11 cellular contexts compared by ENCODE assay signal in the genomic region with DNA sequence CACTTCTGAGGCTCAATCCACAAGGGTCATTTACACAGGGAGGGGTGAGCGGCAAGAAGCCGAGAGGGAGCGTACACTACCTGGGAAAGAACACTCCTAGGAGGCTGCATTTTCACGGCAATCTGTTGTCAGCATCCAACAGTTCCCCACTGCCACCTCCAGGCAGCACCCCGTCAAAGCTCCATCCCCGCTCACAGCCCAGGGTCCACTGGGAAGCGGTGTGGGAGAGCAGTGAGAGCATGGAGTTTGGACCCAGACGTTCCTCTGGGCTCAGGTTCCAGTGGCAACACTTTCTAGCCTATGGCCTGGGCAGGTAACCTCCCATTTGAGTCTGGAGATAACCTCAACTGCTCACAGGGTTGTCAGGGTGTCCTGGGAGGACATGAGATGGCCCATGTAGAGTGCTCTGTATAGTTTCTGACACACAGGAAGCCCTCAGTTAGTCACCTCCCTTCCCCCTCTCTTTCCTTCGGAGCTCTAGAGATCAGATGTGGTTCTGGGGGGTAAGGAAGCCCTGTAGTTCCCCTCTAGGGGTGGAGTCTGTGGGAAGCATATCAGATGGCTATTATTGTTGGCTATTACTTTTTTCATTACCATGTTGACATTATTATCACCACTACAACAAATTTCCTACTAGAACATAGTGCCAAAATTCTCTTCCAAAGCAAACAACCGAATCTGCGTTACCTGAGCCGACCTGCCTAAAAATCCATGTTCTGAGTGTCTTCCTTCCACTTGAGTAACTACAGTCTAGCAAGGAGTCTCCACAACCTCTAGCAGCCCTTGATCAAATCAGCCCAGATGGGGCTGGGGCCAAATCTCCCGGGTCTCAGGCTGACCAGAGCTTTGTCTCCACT. TPM values are rescaled to one million over a fixed set of nuclear protein-coding genes. Genes with fewer than 3 reads are reported as not detected.
DNase-seq lines count a peak whose midpoint lies in the region; ATAC-seq, FAIRE-seq and TF ChIP-seq lines count a peak whose summit lies in the region.
"Had no signal": no experiment of that assay in that cellular context is flagged by ENCODE, and none has a peak within 500 bp of the region (broad histone marks: within the 10 kb centered on the region; RNA-seq: fewer than 3 reads in every experiment).

No MANE protein-coding gene starts in this region.

- H2AFZ ChIP-seq in HepG2 (ENCODE audit: low read length), result no peak overlapping the region

- no TSS peak for BruUV-seq in HepG2 (replicated peaks; lab: Mats Ljungman, UMichigan)

- WGBS in HepG2 (ENCODE audit: low lambda C conversion rate), result 66% methylated on average over 12 of the region's 13 CpGs

- H3K79me2 ChIP-seq in HepG2 (ENCODE audit: insufficient read depth, low read length), result no peaks in the 10 kb centered on the region

- H3K9ac ChIP-seq in HepG2 (ENCODE audit: insufficient read depth, low read depth, low read length), result no peak overlapping the region

- TF ChIP-seq EP300 in HepG2 (IDR thresholded peaks at IDR 0.05; ENCODE audit: low read depth in 2 of 2, low read length in 2 of 2) (no peak), HepG2 (CRISPR knock-in tag; IDR thresholded peaks at IDR 0.05; ENCODE audit: borderline replicate concordance) (no peak)

- H3K36me3 Mint-ChIP-seq in WTC11, result peaks cover 79% of the 10 kb centered on the region

- POLR2A ChIA-PET in WTC11 (lab: Charles Lee), result no interaction called here
- POLR2A ChIA-PET in HepG2 (lab: Yijun Ruan, JAX), result interaction anchor here (1.0 to 1.9 kb wide), 4 partner anchors 29 to 73 kb away, joined by 4 to 12 read pairs (median 6); partner anchors contain the start of gene RUVBL1

- no peaks in the 10 kb centered on the region for H3K9me3 Mint-ChIP-seq in WTC11
- H3K9me3 Mint-ChIP-seq: activated T-cell treated with anti-CD3 and anti-CD28 coated beads, Interleukin-2, amount 50 U/mL, for 24 hours; IgD-negative memory B cell had no signal

- H3K27ac Mint-ChIP-seq in WTC11, result peak overlapping the region; percentile 43
- H3K27ac Mint-ChIP-seq: activated T-cell treated with anti-CD3 and anti-CD28 coated beads, Interleukin-2, amount 50 U/mL, for 24 hours; IgD-negative memory B cell had no signal

- H3K27me3 Mint-ChIP-seq in WTC11 (ENCODE audit: low read depth), result no peaks in the 10 kb centered on the region
- H3K27me3 Mint-ChIP-seq: activated T-cell treated with anti-CD3 and anti-CD28 coated beads, Interleukin-2, amount 50 U/mL, for 24 hours; IgD-negative memory B cell had no signal

- TF ChIP-seq CTCF in WTC11 (IDR thresholded peaks at IDR 0.05) (no peak), HepG2 (CRISPR knock-in tag; IDR thresholded peaks at IDR 0.05) (peak; percentile 86)

- no peaks in the 10 kb centered on the region for H4K20me1 ChIP-seq in HepG2 (ENCODE audit: insufficient read depth, low read length)

- peaks cover 51% of the 10 kb centered on the region for H3K4me1 ChIP-seq in HepG2 (ENCODE audit: insufficient read depth, low read length)

- DNase-seq in EH (ENCODE audit: low read depth) (peak; percentile 64), WTC11 (ENCODE audit: low spot score) (no peak), HepG2 (ENCODE audit: low spot score) (peak; percentile 48), T-helper 9 cell (no peak), NCI-H510A treated with DMSO at 0.1 percent for 48 hours (lab: John Stamatoyannopoulos, UW) (no peak)

- FAIRE-seq in HepG2 (lab: Jason Lieb, UNC), result peak; percentile 71

- intact Hi-C loops in HepG2 (cut with micrococcal nuclease; ENCODE audit: unreplicated experiment), result loop anchor here (1.0 kb wide), 1 partner anchor 39 kb away; no protein-coding TSS in a partner anchor

- H3K4me3 Mint-ChIP-seq in WTC11, result no peak overlapping the region
- H3K4me3 Mint-ChIP-seq: activated T-cell treated with anti-CD3 and anti-CD28 coated beads, Interleukin-2, amount 50 U/mL, for 24 hours; IgD-negative memory B cell had no signal

- CTCF ChIA-PET in WTC11 (lab: Charles Lee), result interaction anchor here (0.5 to 4.0 kb wide), 18 partner anchors 8 to 513 kb away, joined by 3 to 36 read pairs (median 3); partner anchors contain the start of genes RUVBL1 and SEC61A1
- CTCF ChIA-PET in HepG2 (lab: Yijun Ruan, JAX; ENCODE audit: low intra/inter-chr PET ratio, low total read pairs), result interaction anchor here (1.8 to 3.3 kb wide), 2 partner anchors 39 to 403 kb away, joined by 4 to 24 read pairs; no protein-coding TSS in a partner anchor

- in situ Hi-C loops in HepG2 (cut with HindIII; ENCODE audit: extremely low pct_ligation_motif_present, low pct_unique_long_range_greater_than_20kb), result no loop called here

- no peaks in the 10 kb centered on the region for H3K9me3 ChIP-seq in HepG2 (ENCODE audit: low read length)
- H3K9me3 ChIP-seq: suprapubic skin had no signal

- TF ChIP-seq POLR2A in HepG2 (IDR thresholded peaks at IDR 0.05; ENCODE audit: insufficient read depth in 1 of 2, low read depth in 2 of 2, low read length in 2 of 2), result no peak

- H3K4me2 ChIP-seq in HepG2 (ENCODE audit: low read depth, low read length), result peak overlapping the region; percentile 37

- H3K27ac ChIP-seq in HepG2 (ENCODE audit: extremely low read length, insufficient read depth, low read length), result peak overlapping the region; percentile 43
- H3K27ac ChIP-seq: suprapubic skin had no signal

- peak; percentile 60; the same call in 1 of the 2 replicates for TF ChIP-seq RAD21 in HepG2 (CRISPR knock-in tag; IDR thresholded peaks at IDR 0.05)

- H3K4me3 ChIP-seq in HepG2 (replicated peaks in 1 of 3; ENCODE audit: insufficient read depth in 1 of 3, low read depth in 2 of 3, low read length in 3 of 3), result no peak overlapping the region
- H3K4me3 ChIP-seq: GM12878, suprapubic skin had no signal

- peaks cover 24 to 54% of the 10 kb centered on the region in 2 experiments for H3K36me3 ChIP-seq in HepG2 (replicated peaks in 1 of 2; ENCODE audit: control insufficient read depth in 1 of 2, insufficient read depth in 2 of 2, low read length in 2 of 2)

- H3K4me1 Mint-ChIP-seq in WTC11, result peaks cover 54% of the 10 kb centered on the region

- peak; percentile 9 for ATAC-seq in HG02642 (IDR thresholded peaks at IDR 0.05; ENCODE audit: poor library complexity, unreplicated experiment)
- ATAC-seq in WTC11, result no peak
- peak; percentile 91 for ATAC-seq in HepG2
- no peak for ATAC-seq in GM21528 (IDR thresholded peaks at IDR 0.05; ENCODE audit: low FRiP score, unreplicated experiment)

- no peaks in the 10 kb centered on the region for H3K27me3 ChIP-seq in HepG2 (ENCODE audit: control insufficient read depth in 1 of 2, insufficient read depth in 2 of 2, low read length in 2 of 2)
- H3K27me3 ChIP-seq: suprapubic skin had no signal

RNA-seq across cellular contexts. Expression of gene RUVBL1, which starts 29.1 kb away (rescaled TPM):
- total RNA-seq in WTC11 (2021) (116 to 121 TPM (median 118 TPM) in 3 replicates), HepG2 (2016; rRNA removed; fragmentation: Illumina TruSeq; extraction: Trizol) (86.3 and 120 TPM in 2 replicates)
- total RNA-seq in HepG2 (2016; cell fraction: cytosol; rRNA removed; fragmentation: Illumina TruSeq; extraction: Trizol; ENCODE audit: low read depth), result 21.3 and 22.5 TPM in 2 replicates
- 90.7 and 130 TPM in 2 replicates for total RNA-seq in HepG2 (2016; cell fraction: insoluble cytoplasmic fraction; rRNA removed; fragmentation: Illumina TruSeq; extraction: Trizol)
- 28.2 and 30.2 TPM in 2 replicates for total RNA-seq in HepG2 (2016; cell fraction: membrane; rRNA removed; fragmentation: Illumina TruSeq; extraction: Trizol)
- total RNA-seq in HepG2 (2016; cell fraction: nucleus; rRNA removed; fragmentation: Illumina TruSeq; extraction: Trizol), result 36.7 and 39.2 TPM in 2 replicates
- polyA plus RNA-seq in HepG2 (2011; rRNA removed), result 29.7 and 32.7 TPM in 2 replicates
- polyA plus RNA-seq in HepG2 (2011; cell fraction: cytosol; rRNA removed), result 38.1 and 39.4 TPM in 2 replicates
- polyA plus RNA-seq in HepG2 (2011; cell fraction: nucleus; rRNA removed), result 13.5 and 14.5 TPM in 2 replicates
- polyA plus RNA-seq in HepG2 (2012), result 33.6 and 40.3 TPM in 2 replicates
- 11.3 and 12.3 TPM in 2 replicates for polyA plus RNA-seq in HepG2 (2016; cell fraction: cytosol; fragmentation: Illumina TruSeq; extraction: Trizol; ENCODE audit: low read depth)
- 101 and 104 TPM in 2 replicates for polyA plus RNA-seq in HepG2 (2016; cell fraction: insoluble cytoplasmic fraction; fragmentation: Illumina TruSeq; extraction: Trizol; ENCODE audit: low read depth)
- 16.7 and 17.6 TPM in 2 replicates for polyA plus RNA-seq in HepG2 (2016; cell fraction: membrane; fragmentation: Illumina TruSeq; extraction: Trizol; ENCODE audit: low read depth)
- 38.5 and 40.8 TPM in 2 replicates for polyA plus RNA-seq in HepG2 (2016; cell fraction: nucleus; fragmentation: Illumina TruSeq; extraction: Trizol; ENCODE audit: insufficient read depth, low read depth)
- 48.8 and 126 TPM in 2 replicates for polyA minus RNA-seq in HepG2 (2011; rRNA and poly(A)+ RNA removed; ENCODE audit: low replicate concordance)
- polyA minus RNA-seq in HepG2 (2011; cell fraction: cytosol; rRNA and poly(A)+ RNA removed), result 20.6 and 22.9 TPM in 2 replicates
- polyA minus RNA-seq in HepG2 (2011; cell fraction: nucleus; rRNA and poly(A)+ RNA removed), result 24.2 and 25.6 TPM in 2 replicates

RNA-seq across cellular contexts. Expression of gene SEC61A1, which starts 42.3 kb away (rescaled TPM):
- 119 to 152 TPM (median 120 TPM) in 3 replicates for total RNA-seq in WTC11 (2021)
- total RNA-seq in HepG2 (2016; rRNA removed; fragmentation: Illumina TruSeq; extraction: Trizol), result 128 and 203 TPM in 2 replicates
- total RNA-seq in HepG2 (2016; cell fraction: cytosol; rRNA removed; fragmentation: Illumina TruSeq; extraction: Trizol; ENCODE audit: low read depth), result 23.2 and 24.0 TPM in 2 replicates
- 113 and 205 TPM in 2 replicates for total RNA-seq in HepG2 (2016; cell fraction: insoluble cytoplasmic fraction; rRNA removed; fragmentation: Illumina TruSeq; extraction: Trizol)
- total RNA-seq in HepG2 (2016; cell fraction: membrane; rRNA removed; fragmentation: Illumina TruSeq; extraction: Trizol), result 77.7 and 81.8 TPM in 2 replicates
- 217 and 248 TPM in 2 replicates for total RNA-seq in HepG2 (2016; cell fraction: nucleus; rRNA removed; fragmentation: Illumina TruSeq; extraction: Trizol)
- 170 and 173 TPM in 2 replicates for polyA plus RNA-seq in HepG2 (2011; rRNA removed)
- 169 and 191 TPM in 2 replicates for polyA plus RNA-seq in HepG2 (2011; cell fraction: cytosol; rRNA removed)
- 153 and 160 TPM in 2 replicates for polyA plus RNA-seq in HepG2 (2011; cell fraction: nucleus; rRNA removed)
- polyA plus RNA-seq in HepG2 (2012), result 121 and 145 TPM in 2 replicates
- 19.7 and 20.8 TPM in 2 replicates for polyA plus RNA-seq in HepG2 (2016; cell fraction: cytosol; fragmentation: Illumina TruSeq; extraction: Trizol; ENCODE audit: low read depth)
- 101 and 109 TPM in 2 replicates for polyA plus RNA-seq in HepG2 (2016; cell fraction: insoluble cytoplasmic fraction; fragmentation: Illumina TruSeq; extraction: Trizol; ENCODE audit: low read depth)
- 42.6 and 47.4 TPM in 2 replicates for polyA plus RNA-seq in HepG2 (2016; cell fraction: membrane; fragmentation: Illumina TruSeq; extraction: Trizol; ENCODE audit: low read depth)
- 314 and 317 TPM in 2 replicates for polyA plus RNA-seq in HepG2 (2016; cell fraction: nucleus; fragmentation: Illumina TruSeq; extraction: Trizol; ENCODE audit: insufficient read depth, low read depth)
- polyA minus RNA-seq in HepG2 (2011; rRNA and poly(A)+ RNA removed; ENCODE audit: low replicate concordance), result 520 and 651 TPM in 2 replicates
- 181 and 199 TPM in 2 replicates for polyA minus RNA-seq in HepG2 (2011; cell fraction: cytosol; rRNA and poly(A)+ RNA removed)
- polyA minus RNA-seq in HepG2 (2011; cell fraction: nucleus; rRNA and poly(A)+ RNA removed), result 116 and 132 TPM in 2 replicates

RNA-seq across cellular contexts. Expression of gene EEFSEC, which starts 58.8 kb away (rescaled TPM):
- total RNA-seq in WTC11 (2021) (13.7 to 16.9 TPM (median 16.1 TPM) in 3 replicates), HepG2 (2016; rRNA removed; fragmentation: Illumina TruSeq; extraction: Trizol) (6.4 and 7.9 TPM in 2 replicates)
- total RNA-seq in HepG2 (2016; cell fraction: cytosol; rRNA removed; fragmentation: Illumina TruSeq; extraction: Trizol; ENCODE audit: low read depth), result 5.1 and 5.6 TPM in 2 replicates
- 5.8 and 6.7 TPM in 2 replicates for total RNA-seq in HepG2 (2016; cell fraction: insoluble cytoplasmic fraction; rRNA removed; fragmentation: Illumina TruSeq; extraction: Trizol)
- 5.6 and 6.3 TPM in 2 replicates for total RNA-seq in HepG2 (2016; cell fraction: membrane; rRNA removed; fragmentation: Illumina TruSeq; extraction: Trizol)
- total RNA-seq in HepG2 (2016; cell fraction: nucleus; rRNA removed; fragmentation: Illumina TruSeq; extraction: Trizol), result 7.1 and 7.7 TPM in 2 replicates
- 24.2 and 27.4 TPM in 2 replicates for polyA plus RNA-seq in HepG2 (2011; rRNA removed)
- polyA plus RNA-seq in HepG2 (2011; cell fraction: cytosol; rRNA removed), result 13.2 and 18.2 TPM in 2 replicates
- 26.2 and 26.5 TPM in 2 replicates for polyA plus RNA-seq in HepG2 (2011; cell fraction: nucleus; rRNA removed)
- polyA plus RNA-seq in HepG2 (2012), result 17.5 and 20.3 TPM in 2 replicates
- polyA plus RNA-seq in HepG2 (2016; cell fraction: cytosol; fragmentation: Illumina TruSeq; extraction: Trizol; ENCODE audit: low read depth), result 8.0 and 8.6 TPM in 2 replicates
- 17.4 and 20.8 TPM in 2 replicates for polyA plus RNA-seq in HepG2 (2016; cell fraction: insoluble cytoplasmic fraction; fragmentation: Illumina TruSeq; extraction: Trizol; ENCODE audit: low read depth)
- polyA plus RNA-seq in HepG2 (2016; cell fraction: membrane; fragmentation: Illumina TruSeq; extraction: Trizol; ENCODE audit: low read depth), result 10.3 and 10.7 TPM in 2 replicates
- 13.2 and 13.4 TPM in 2 replicates for polyA plus RNA-seq in HepG2 (2016; cell fraction: nucleus; fragmentation: Illumina TruSeq; extraction: Trizol; ENCODE audit: insufficient read depth, low read depth)
- polyA minus RNA-seq in HepG2 (2011; rRNA and poly(A)+ RNA removed; ENCODE audit: low replicate concordance), result 28.2 and 50.1 TPM in 2 replicates
- polyA minus RNA-seq in HepG2 (2011; cell fraction: cytosol; rRNA and poly(A)+ RNA removed), result 15.1 and 16.0 TPM in 2 replicates
- 31.0 and 36.3 TPM in 2 replicates for polyA minus RNA-seq in HepG2 (2011; cell fraction: nucleus; rRNA and poly(A)+ RNA removed)

Comparison
In these comparisons a context has a peak if more than half of its experiments do, and no peak if none do; other contexts are left out.
1. DNase-seq: peak in EH (single experiment) and HepG2 (single experiment); none in WTC11 (single experiment), T-helper 9 cell (single experiment) and NCI-H510A treated with DMSO at 0.1 percent for 48 hours (single experiment).
2. ATAC-seq: peak in HG02642 (single experiment) and HepG2 (single experiment); none in WTC11 (single experiment) and GM21528 (single experiment).